25 cellular contexts compared by ENCODE assay signal in genomic region chr2:149027602-149028250, GRCh38. TPM values are rescaled to one million over a fixed set of nuclear protein-coding genes. Genes with fewer than 3 reads are reported as not detected.
DNase-seq lines count a peak whose midpoint lies in the region; ATAC-seq, FAIRE-seq and TF ChIP-seq lines count a peak whose summit lies in the region.
"Had no signal": no experiment of that assay in that cellular context is flagged by ENCODE, and none has a peak within 500 bp of the region (broad histone marks: within the 10 kb centered on the region; RNA-seq: fewer than 3 reads in every experiment).

No MANE protein-coding gene starts in this region.

- TF ChIP-seq CTCF in PC-3 (conservative IDR thresholded peaks at IDR 0.05; ENCODE audit: low read depth, low read length) (no peak), progenitor cell of endocrine pancreas (IDR thresholded peaks at IDR 0.05; ENCODE audit: unreplicated experiment) (no peak), kidney (IDR thresholded peaks at IDR 0.05; ENCODE audit: borderline replicate concordance, extremely low read depth, insufficient read depth) (no peak)

- FAIRE-seq in kidney (lab: Jason Lieb, UNC) = no peak
- FAIRE-seq: frontal cortex had no signal

- H3K9me3 Mint-ChIP-seq in progenitor cell of endocrine pancreas (ENCODE audit: low read depth) = no peaks in the 10 kb centered on the region
- H3K9me3 Mint-ChIP-seq: activated naive CD4-positive, alpha-beta T cell treated with anti-CD3 and anti-CD28 coated beads, Interleukin-2, amount 50 U/mL, for 72 hours; activated T-cell treated with anti-CD3 and anti-CD28 coated beads, Interleukin-2, amount 50 U/mL, for 72 hours; nephron had no signal

- POLR2A ChIA-PET in PC-3 (lab: Charles Lee; ENCODE audit: unreplicated experiment) = no interaction called here

- no peaks in the 10 kb centered on the region for H3K9me2 ChIP-seq in PC-3 (replicated peaks; ENCODE audit: low read length)

- peak; percentile 14 for DNase-seq in NCI-H2171 treated with DMSO at 0.1 percent for 48 hours (lab: John Stamatoyannopoulos, UW)
- DNase-seq in NCI-H2171 (lab: John Stamatoyannopoulos, UW) = no peak
- DNase-seq in PC-3 = peak; percentile 89
- no peak for DNase-seq in progenitor cell of endocrine pancreas (ENCODE audit: low spot score, unreplicated experiment)
- DNase-seq in islet precursor cell = no peak
- DNase-seq in NCI-H226 = no peak
- DNase-seq in kidney = no peak
- DNase-seq: 8988T; activated CD8-positive, alpha-beta memory T cell treated with anti-CD3 and anti-CD28 coated beads for 24 hours; activated T-cell treated with anti-CD3 and anti-CD28 coated beads, Interleukin-2, amount 50 U/mL, for 72 hours; cortex of kidney; hypothalamus; mesenchymal stem cell; NCI-H187 treated with DMSO at 0.1 percent for 48 hours; spleen; stimulated activated CD4-positive, alpha-beta T cell treated with anti-CD3 and anti-CD28 coated beads, Interleukin-4, amount 100 ng/mL, for 4 hours; uterus had no signal

- H3K9ac ChIP-seq in PC-3 (ENCODE audit: low read length) (no peak overlapping the region), kidney (ENCODE audit: low read length in 2 of 2) (no peak overlapping the region)

- H3K27me3 ChIP-seq in PC-3 (ENCODE audit: low read length) (no peaks in the 10 kb centered on the region), esophagus (ENCODE audit: control insufficient read depth in 1 of 2, insufficient read depth in 2 of 2, low read length in 2 of 2) (no peaks in the 10 kb centered on the region)
- H3K27me3 ChIP-seq: uterus had no signal

- 45 to 60% methylated on average over 7 of the region's 7 CpGs for WGBS in esophagus, 2 donors

- peak overlapping the region; percentile 51 for H3K4me3 ChIP-seq in PC-3 (ENCODE audit: low read length)
- H3K4me3 ChIP-seq in esophagus (ENCODE audit: low read depth in 1 of 2, low read length in 2 of 2) = peak overlapping the region in 1 of 2 donors; percentile 37
- no peak overlapping the region for H3K4me3 ChIP-seq in kidney (ENCODE audit: low read length in 2 of 2)
- H3K4me3 ChIP-seq: spleen, uterus had no signal

- ATAC-seq in PC-3 = peak; percentile 94
- ATAC-seq: activated CD4-positive, CD25-positive, alpha-beta regulatory T cell treated with anti-CD3 and anti-CD28 coated beads, Interleukin-2, amount 50 U/mL, for 24 hours; activated naive CD4-positive, alpha-beta T cell treated with anti-CD3 and anti-CD28 coated beads, Interleukin-2, amount 50 U/mL, for 72 hours; activated T-cell treated with anti-CD3 and anti-CD28 coated beads, Interleukin-2, amount 50 U/mL, for 72 hours; Panc1; SK-N-SH treated with all-trans-retinoic acid at 6 μM for 48 hours had no signal

- H3K79me2 ChIP-seq in PC-3 (ENCODE audit: low read length) = no peaks in the 10 kb centered on the region

- H2AFZ ChIP-seq in PC-3 (ENCODE audit: low read length) = peak overlapping the region; percentile 72

- BruUV-seq in PC-3 (replicated peaks; lab: Mats Ljungman, UMichigan) = no TSS peak

- peaks cover 2% of the 10 kb centered on the region for H3K36me3 Mint-ChIP-seq in progenitor cell of endocrine pancreas (ENCODE audit: insufficient read depth)
- H3K36me3 Mint-ChIP-seq: activated naive CD4-positive, alpha-beta T cell treated with anti-CD3 and anti-CD28 coated beads, Interleukin-2, amount 50 U/mL, for 72 hours had no signal

- H3K36me3 ChIP-seq in PC-3 (ENCODE audit: low read depth, low read length) (no peaks in the 10 kb centered on the region), esophagus (ENCODE audit: control insufficient read depth in 2 of 2, insufficient read depth in 2 of 2, low read length in 1 of 2) (no peaks in the 10 kb centered on the region), kidney (ENCODE audit: control insufficient read depth in 1 of 2, insufficient read depth in 2 of 2, low read length in 2 of 2) (no peaks in the 10 kb centered on the region)
- H3K36me3 ChIP-seq: spleen, uterus had no signal

- intact Hi-C loops in PC-3 (cut with micrococcal nuclease) = no loop called here
- intact Hi-C loops in kidney (cut with DNase I) = no loop called here

- peaks cover 56% of the 10 kb centered on the region for H3K4me1 Mint-ChIP-seq in progenitor cell of endocrine pancreas (ENCODE audit: low read depth)

- H3K27me3 Mint-ChIP-seq in progenitor cell of endocrine pancreas = peaks cover 8% of the 10 kb centered on the region

- H3K27ac ChIP-seq in PC-3 (ENCODE audit: low read length) (no peak overlapping the region), esophagus (ENCODE audit: low read depth in 2 of 2, low read length in 1 of 2) (peak overlapping the region; percentile 57 to 63), kidney (ENCODE audit: low read depth in 2 of 2, low read length in 2 of 2) (no peak overlapping the region)
- H3K27ac ChIP-seq: spleen, uterus had no signal

- no peak overlapping the region for H3K4me3 Mint-ChIP-seq in progenitor cell of endocrine pancreas (ENCODE audit: low read depth)
- H3K4me3 Mint-ChIP-seq: activated T-cell treated with anti-CD3 and anti-CD28 coated beads, Interleukin-2, amount 50 U/mL, for 72 hours; nephron had no signal

- CTCF ChIA-PET in PC-3 (lab: Charles Lee) = no interaction called here

- H3K9me3 ChIP-seq in PC-3 (ENCODE audit: low read length) (no peaks in the 10 kb centered on the region), esophagus (ENCODE audit: control insufficient read depth in 2 of 2, insufficient read depth in 1 of 2, low read depth in 1 of 2, low read length in 1 of 2) (no peaks in the 10 kb centered on the region), kidney (ENCODE audit: control insufficient read depth in 1 of 2, low read length in 2 of 2) (no peaks in the 10 kb centered on the region)
- H3K9me3 ChIP-seq: spleen, uterus had no signal

- peak overlapping the region; percentile 70 for H3K27ac Mint-ChIP-seq in progenitor cell of endocrine pancreas
- H3K27ac Mint-ChIP-seq: activated naive CD4-positive, alpha-beta T cell treated with anti-CD3 and anti-CD28 coated beads, Interleukin-2, amount 50 U/mL, for 72 hours; activated T-cell treated with anti-CD3 and anti-CD28 coated beads, Interleukin-2, amount 50 U/mL, for 72 hours; nephron had no signal

- peak overlapping the region; percentile 87 for H3K4me2 ChIP-seq in PC-3 (ENCODE audit: low read length)

- no peaks in the 10 kb centered on the region for H4K20me1 ChIP-seq in PC-3 (ENCODE audit: low read length)

- no peaks in the 10 kb centered on the region for H3F3A ChIP-seq in PC-3 (ENCODE audit: low read length, unreplicated experiment)

- H3K4me1 ChIP-seq in PC-3 (ENCODE audit: insufficient read depth, low read length) = peaks cover 14% of the 10 kb centered on the region
- H3K4me1 ChIP-seq in esophagus (ENCODE audit: control insufficient read depth in 2 of 2, insufficient read depth in 2 of 2, low read length in 1 of 2) = no peaks in the 10 kb centered on the region
- no peaks in the 10 kb centered on the region for H3K4me1 ChIP-seq in kidney (ENCODE audit: control insufficient read depth in 1 of 2, insufficient read depth in 1 of 2, low read depth in 1 of 2, low read length in 2 of 2)
- H3K4me1 ChIP-seq: uterus had no signal

RNA-seq across cellular contexts. Expression of gene LYPD6B, which starts 10.8 kb away (rescaled TPM):
- total RNA-seq in PC-3 (2014; rRNA removed) = 1.9 and 2.0 TPM in 2 replicates
- 1 to 10 TPM; 2.3 to 4.9 TPM for polyA plus RNA-seq in esophagus
- total RNA-seq in progenitor cell of endocrine pancreas = 140 TPM in 2 replicates
- 9.4 TPM for total RNA-seq in kidney
- 17.6 TPM for polyA plus RNA-seq in kidney (ENCODE audit: insufficient read depth, low read depth, low replicate concordance)
- total RNA-seq: activated naive CD4-positive, alpha-beta T cell treated with anti-CD3 and anti-CD28 coated beads, Interleukin-2, amount 50 U/mL, for 72 hours; activated T-cell treated with anti-CD3 and anti-CD28 coated beads, Interleukin-2, amount 50 U/mL, for 72 hours; pulmonary artery endothelial cell had no signal

Comparison
In these comparisons a context has a peak if more than half of its experiments do, and no peak if none do; other contexts are left out.
1. DNase-seq: peak in NCI-H2171 treated with DMSO at 0.1 percent for 48 hours (single experiment) and PC-3 (single experiment); none in NCI-H2171 (single experiment), progenitor cell of endocrine pancreas (single experiment), islet precursor cell (single experiment), NCI-H226 (single experiment) and kidney (single experiment).
2. H3K27ac ChIP-seq: peak in esophagus (2 of 2); none in PC-3 (single experiment) and kidney (0 of 2).
3. RNA of gene LYPD6B, which starts 10.8 kb away (total RNA-seq): 140 TPM in progenitor cell of endocrine pancreas; 9.4 TPM in kidney (single experiment) and 1.9 to 2.0 TPM in PC-3; every median in the first group is over 10 times any median in the second.